In genomic region chr7:151194188-151194587, GRCh38 we compare ENCODE assay signal across 1 cellular context.
TF ChIP-seq lines count a peak whose summit lies in the region.

No MANE protein-coding gene starts in this region.

TF ChIP-seq in GM12878, 131 proteins besides CTCF, POLR2A, EP300 and RAD21:
- TF ChIP-seq, protein P1, sequence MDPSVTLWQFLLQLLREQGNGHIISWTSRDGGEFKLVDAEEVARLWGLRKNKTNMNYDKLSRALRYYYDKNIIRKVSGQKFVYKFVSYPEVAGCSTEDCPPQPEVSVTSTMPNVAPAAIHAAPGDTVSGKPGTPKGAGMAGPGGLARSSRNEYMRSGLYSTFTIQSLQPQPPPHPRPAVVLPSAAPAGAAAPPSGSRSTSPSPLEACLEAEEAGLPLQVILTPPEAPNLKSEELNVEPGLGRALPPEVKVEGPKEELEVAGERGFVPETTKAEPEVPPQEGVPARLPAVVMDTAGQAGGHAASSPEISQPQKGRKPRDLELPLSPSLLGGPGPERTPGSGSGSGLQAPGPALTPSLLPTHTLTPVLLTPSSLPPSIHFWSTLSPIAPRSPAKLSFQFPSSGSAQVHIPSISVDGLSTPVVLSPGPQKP (IDR thresholded peaks at IDR 0.05; ENCODE audit: low read depth, low read length), result no peak
- TF ChIP-seq MEF2A (IDR thresholded peaks at IDR 0.05; ENCODE audit: insufficient read depth, low read depth, low read length), result no peak
- TF ChIP-seq PKNOX1 (IDR thresholded peaks at IDR 0.05), result peak; percentile 55
- TF ChIP-seq PML (IDR thresholded peaks at IDR 0.05; ENCODE audit: low read length), result no peak
- TF ChIP-seq BCL11A (IDR thresholded peaks at IDR 0.05; ENCODE audit: low read depth, low read length), result no peak
TF ChIP-seq in GM12878: peak in this region for 1.
